In genomic region chr3:134311265-134311664, GRCh38 we compare ENCODE assay signal across 13 cellular contexts.
A peak's percentile ranks its signal among the peaks of the same experiment; 100 is the strongest.
DNase-seq lines count a peak whose midpoint lies in the region; ATAC-seq and TF ChIP-seq lines count a peak whose summit lies in the region.
"Had no signal": no experiment of that assay in that cellular context is flagged by ENCODE, and none has a peak within 500 bp of the region (broad histone marks: within the 10 kb centered on the region; RNA-seq: fewer than 3 reads in every experiment).

No MANE protein-coding gene starts in this region.

- H3K9me3 ChIP-seq in SK-N-SH = no peaks in the 10 kb centered on the region
- H3K9me3 ChIP-seq in gastrocnemius medialis = no peaks in the 10 kb centered on the region

- H3K4me1 ChIP-seq in SK-N-SH (ENCODE audit: control insufficient read depth in 1 of 2, insufficient read depth in 2 of 2, low read depth in 1 of 2, low read length in 1 of 2) (peaks cover 0 to 36% of the 10 kb centered on the region in 2 experiments; a peak in 2 of 4 replicates), gastrocnemius medialis (peaks cover 34 to 43% of the 10 kb centered on the region in 2 donors)

- peaks cover 17% of the 10 kb centered on the region for H3F3A ChIP-seq in SK-N-SH (replicated peaks; ENCODE audit: insufficient read depth)

- TF ChIP-seq RAD21 in SK-N-SH (IDR thresholded peaks at IDR 0.05; ENCODE audit: low read length) = no peak

- H3K27ac ChIP-seq in SK-N-SH (ENCODE audit: low read depth in 2 of 2, low read length in 1 of 2) (peak overlapping the region in 1 of 2 experiments; percentile 68; a peak in 2 of 4 replicates), gastrocnemius medialis (peak overlapping the region in 3 of 4 donors; percentile 80 to 83 (median 82))
- H3K27ac ChIP-seq: C4-2B had no signal

- ATAC-seq in gastrocnemius medialis = no peak
- ATAC-seq in stimulated activated effector memory CD8-positive, alpha-beta T cell treated with anti-CD3 and anti-CD28 coated beads, Interleukin-12 subunit alpha, Interleukin-12 subunit beta, amount 100 ng/mL, for 72 hours = no peak
- ATAC-seq in GM21619 (IDR thresholded peaks at IDR 0.05; ENCODE audit: unreplicated experiment) = no peak
- ATAC-seq in HG03039 (IDR thresholded peaks at IDR 0.05; ENCODE audit: unreplicated experiment) = no peak
- no peak for ATAC-seq in HG03442 (IDR thresholded peaks at IDR 0.05; ENCODE audit: unreplicated experiment)

- no peak for TF ChIP-seq CTCF in SK-N-SH (IDR thresholded peaks at IDR 0.05)
- TF ChIP-seq CTCF in gastrocnemius medialis (IDR thresholded peaks at IDR 0.05 in 4 of 5, conservative IDR thresholded peaks at IDR 0.05 in 1 of 5) = no peak

- H3K4me1 Mint-ChIP-seq in stimulated activated effector memory CD8-positive, alpha-beta T cell treated with anti-CD3 and anti-CD28 coated beads, Interleukin-12 subunit alpha, Interleukin-12 subunit beta, amount 100 ng/mL, for 72 hours = peaks cover 11% of the 10 kb centered on the region

- no peak overlapping the region for H3K4me3 Mint-ChIP-seq in stimulated activated effector memory CD8-positive, alpha-beta T cell treated with anti-CD3 and anti-CD28 coated beads, Interleukin-12 subunit alpha, Interleukin-12 subunit beta, amount 100 ng/mL, for 72 hours
- H3K4me3 Mint-ChIP-seq: memory B cell had no signal

- intact Hi-C loops in gastrocnemius medialis (cut with DNase I; ENCODE audit: low total_unique reads) = no loop called here

- no peaks in the 10 kb centered on the region for H4K20me1 ChIP-seq in SK-N-SH (ENCODE audit: insufficient read depth)

- no peaks in the 10 kb centered on the region for H3K27me3 ChIP-seq in SK-N-SH (ENCODE audit: insufficient read depth)
- no peaks in the 10 kb centered on the region for H3K27me3 ChIP-seq in gastrocnemius medialis

- in situ Hi-C loops in gastrocnemius medialis (cut with MboI; ENCODE audit: low sequenced_read_pairs in 4 of 4) = no loop called here

- peak; percentile 93 for DNase-seq in EH (ENCODE audit: low read depth)
- no peak for DNase-seq in SK-N-SH
- peak; percentile 79 for DNase-seq in fibroblast of peridontal ligament (ENCODE audit: extremely low read depth)
- DNase-seq in gastrocnemius medialis = no peak
- DNase-seq in stimulated activated effector memory CD8-positive, alpha-beta T cell treated with anti-CD3 and anti-CD28 coated beads, Interleukin-12 subunit alpha, Interleukin-12 subunit beta, amount 100 ng/mL, for 72 hours (ENCODE audit: low spot score in 2 of 2) = no peak
- DNase-seq: activated CD4-positive, alpha-beta T cell treated with anti-CD3 and anti-CD28 coated beads, Interleukin-2, amount 50 U/mL, for 48 hours; KG1; NCI-H524 had no signal

- H3K36me3 ChIP-seq in SK-N-SH (replicated peaks in 1 of 2; ENCODE audit: control insufficient read depth in 1 of 2, insufficient read depth in 2 of 2, low read length in 1 of 2) (no peaks in the 10 kb centered on the region), gastrocnemius medialis (no peaks in the 10 kb centered on the region)

- 49% methylated on average over 2 of the region's 2 CpGs for WGBS in SK-N-SH (ENCODE audit: low lambda C conversion rate)

- H3K9me3 Mint-ChIP-seq in stimulated activated effector memory CD8-positive, alpha-beta T cell treated with anti-CD3 and anti-CD28 coated beads, Interleukin-12 subunit alpha, Interleukin-12 subunit beta, amount 100 ng/mL, for 72 hours = no peaks in the 10 kb centered on the region
- H3K9me3 Mint-ChIP-seq: memory B cell had no signal

- H3K9ac ChIP-seq in SK-N-SH = peak overlapping the region; percentile 40; the same call in 1 of the 2 replicates

- CTCF ChIA-PET in SK-N-SH (lab: Yijun Ruan, JAX) = interaction anchor here (0.5 to 18.5 kb wide), 2 partner anchors 92 to 168 kb away, joined by 3 to 375 read pairs; partner anchors contain the start of genes ANAPC13 and CEP63

- no peaks in the 10 kb centered on the region for H3K9me2 ChIP-seq in SK-N-SH

- H3K36me3 Mint-ChIP-seq in stimulated activated effector memory CD8-positive, alpha-beta T cell treated with anti-CD3 and anti-CD28 coated beads, Interleukin-12 subunit alpha, Interleukin-12 subunit beta, amount 100 ng/mL, for 72 hours = no peaks in the 10 kb centered on the region
- H3K36me3 Mint-ChIP-seq: memory B cell had no signal

- TF ChIP-seq POLR2A in gastrocnemius medialis (IDR thresholded peaks at IDR 0.05) = no peak

- POLR2A ChIA-PET in SK-N-SH (lab: Yijun Ruan, JAX) = interaction anchor here (0.6 kb wide), 1 partner anchor 166 kb away, joined by 3 read pairs; no protein-coding TSS in a partner anchor

- H3K4me3 ChIP-seq in SK-N-SH (ENCODE audit: low read depth in 2 of 2, low read length in 1 of 2) (no peak overlapping the region), gastrocnemius medialis (no peak overlapping the region)

- H2AFZ ChIP-seq in SK-N-SH (ENCODE audit: low read depth) = no peak overlapping the region

- peak overlapping the region; percentile 18; the same call in 1 of the 2 replicates for H3K4me2 ChIP-seq in SK-N-SH

- H3K79me2 ChIP-seq in SK-N-SH (ENCODE audit: insufficient read depth) = no peaks in the 10 kb centered on the region

- no peak overlapping the region for H3K27ac Mint-ChIP-seq in stimulated activated effector memory CD8-positive, alpha-beta T cell treated with anti-CD3 and anti-CD28 coated beads, Interleukin-12 subunit alpha, Interleukin-12 subunit beta, amount 100 ng/mL, for 72 hours
- H3K27ac Mint-ChIP-seq: memory B cell had no signal

- TF ChIP-seq EP300 in SK-N-SH (IDR thresholded peaks at IDR 0.05; ENCODE audit: borderline replicate concordance in 1 of 2, low read depth in 1 of 2, low read length in 1 of 2) = no peak; a peak in 1 of 4 replicates

TF ChIP-seq in SK-N-SH, 30 proteins besides CTCF, POLR2A, EP300 and RAD21:
- peak; percentile 30; the same call in 1 of the 2 replicates for TF ChIP-seq FOSL2 (IDR thresholded peaks at IDR 0.05; ENCODE audit: borderline replicate concordance, low read depth)
- no peak for TF ChIP-seq SMC3 (IDR thresholded peaks at IDR 0.05; ENCODE audit: low read depth, low read length)
- no peak for TF ChIP-seq CHD2 (IDR thresholded peaks at IDR 0.05; ENCODE audit: low read length, partially characterized antibody)
- TF ChIP-seq RXRA (IDR thresholded peaks at IDR 0.05; ENCODE audit: borderline replicate concordance, low read depth) = no peak
- no peak for TF ChIP-seq USF1 (IDR thresholded peaks at IDR 0.05; ENCODE audit: borderline replicate concordance, low read depth)
- peak; percentile 12; the same call in 1 of the 2 replicates for TF ChIP-seq TCF12 (IDR thresholded peaks at IDR 0.05)
- no peak for TF ChIP-seq MEF2A (IDR thresholded peaks at IDR 0.05; ENCODE audit: borderline replicate concordance, low read depth)
- peak; percentile 30; the same call in 1 of the 2 replicates for TF ChIP-seq JUND (IDR thresholded peaks at IDR 0.05)
- TF ChIP-seq MAX (IDR thresholded peaks at IDR 0.05; ENCODE audit: low read depth) = peak; percentile 60
- TF ChIP-seq PBX3 (IDR thresholded peaks at IDR 0.05) = 0 out of 2 replicates have a peak, but pooled peaks have one; percentile 26
- peak; percentile 39; the same call in 1 of the 2 replicates for TF ChIP-seq NFIC (IDR thresholded peaks at IDR 0.05; ENCODE audit: borderline replicate concordance)

Comparison
In these comparisons a context has a peak if more than half of its experiments do, and no peak if none do; other contexts are left out.
1. DNase-seq: peak in EH (single experiment) and fibroblast of peridontal ligament (single experiment); none in SK-N-SH (single experiment), gastrocnemius medialis (0 of 2) and stimulated activated effector memory CD8-positive, alpha-beta T cell treated with anti-CD3 and anti-CD28 coated beads, Interleukin-12 subunit alpha, Interleukin-12 subunit beta, amount 100 ng/mL, for 72 hours (0 of 2).